ENCODE assay signal across 17 cellular contexts in genomic region chr7:73470208-73470607, GRCh38.
"Had no signal": no experiment of that assay in that cellular context is flagged by ENCODE, and none has a peak within 500 bp of the region (broad histone marks: within the 10 kb centered on the region; RNA-seq: fewer than 3 reads in every experiment).

No MANE protein-coding gene starts in this region.

- H3K4me3 ChIP-seq: colonic mucosa, heart left ventricle, ovary, right lobe of liver had no signal

- ATAC-seq: heart left ventricle; natural killer cell; right lobe of liver; stimulated activated naive B cell treated with anti-CD40 and anti-IgM and Interleukin-4, amounts not matched to agents 10 μg/mL and 1 μg/mL and 100 μg/mL, for 72 hours; stimulated activated naive CD8-positive, alpha-beta T cell treated with anti-CD3 and anti-CD28 coated beads, Interleukin-15, amount 100 ng/mL, for 72 hours had no signal

- H3K27ac ChIP-seq: colonic mucosa, heart left ventricle, ovary, right lobe of liver had no signal

- H3K27me3 ChIP-seq: colonic mucosa, heart left ventricle, ovary, right lobe of liver had no signal

- H3K36me3 ChIP-seq: ovary had no signal

- DNase-seq: colonic mucosa; dermis blood vessel endothelial cell; erythroblast; heart left ventricle; hippocampal formation; kidney glomerular epithelial cell; natural killer cell; ovary; right lobe of liver; stimulated activated CD4-positive, alpha-beta T cell treated with anti-CD3 and anti-CD28 coated beads, Interleukin-2, amount 100 ng/mL, for 24 hours; stimulated activated CD4-positive, alpha-beta T cell treated with anti-CD3 and anti-CD28 coated beads, Interleukin-4, amount 100 ng/mL, for 4 hours; stimulated activated naive B cell treated with anti-CD40 and anti-IgM and Interleukin-4, amounts not matched to agents 10 μg/mL and 1 μg/mL and 100 μg/mL, for 72 hours; stimulated activated naive CD8-positive, alpha-beta T cell treated with anti-CD3 and anti-CD28 coated beads, Interleukin-15, amount 100 ng/mL, for 72 hours; substantia nigra; trophoblast cell had no signal

- H3K27me3 Mint-ChIP-seq: stimulated activated naive B cell treated with anti-CD40 and anti-IgM and Interleukin-4, amounts not matched to agents 10 μg/mL and 1 μg/mL and 100 μg/mL, for 72 hours; stimulated activated naive CD8-positive, alpha-beta T cell treated with anti-CD3 and anti-CD28 coated beads, Interleukin-15, amount 100 ng/mL, for 72 hours had no signal

- H3K27ac Mint-ChIP-seq: mesothelial cell of epicardium; natural killer cell; stimulated activated naive B cell treated with anti-CD40 and anti-IgM and Interleukin-4, amounts not matched to agents 10 μg/mL and 1 μg/mL and 100 μg/mL, for 72 hours had no signal

- H3K4me1 Mint-ChIP-seq: mesothelial cell of epicardium, neural crest cell had no signal

- H3K9me3 Mint-ChIP-seq: natural killer cell; neural crest cell; stimulated activated naive B cell treated with anti-CD40 and anti-IgM and Interleukin-4, amounts not matched to agents 10 μg/mL and 1 μg/mL and 100 μg/mL, for 72 hours; stimulated activated naive CD8-positive, alpha-beta T cell treated with anti-CD3 and anti-CD28 coated beads, Interleukin-15, amount 100 ng/mL, for 72 hours had no signal

- H3K4me3 Mint-ChIP-seq: mesothelial cell of epicardium; natural killer cell; neural crest cell; stimulated activated naive CD8-positive, alpha-beta T cell treated with anti-CD3 and anti-CD28 coated beads, Interleukin-15, amount 100 ng/mL, for 72 hours had no signal

- H3K4me1 ChIP-seq: colonic mucosa, heart left ventricle, right lobe of liver had no signal

- H3K9me3 ChIP-seq: colonic mucosa, heart left ventricle, ovary, right lobe of liver had no signal
